Comparison of ENCODE assay signal across 8 cellular contexts in genomic region chr10:77643795-77644468, GRCh38. TPM values are rescaled to one million over a fixed set of nuclear protein-coding genes. Genes with fewer than 3 reads are reported as not detected.
A peak's percentile ranks its signal among the peaks of the same experiment; 100 is the strongest.
DNase-seq lines count a peak whose midpoint lies in the region; ATAC-seq and TF ChIP-seq lines count a peak whose summit lies in the region.

No MANE protein-coding gene starts in this region.

- H3K9me3 ChIP-seq in body of pancreas (no peaks in the 10 kb centered on the region), liver (ENCODE audit: control insufficient read depth in 4 of 4, low read length in 3 of 4) (no peaks in the 10 kb centered on the region)

- WGBS in body of pancreas, 2 donors = 51 to 54% methylated on average over 6 of the region's 6 CpGs
- WGBS in liver = 34% methylated on average over 6 of the region's 6 CpGs

- no peak overlapping the region for H3K9ac ChIP-seq in liver (ENCODE audit: low read depth in 1 of 2, low read length in 2 of 2)

- no peak for TF ChIP-seq POLR2A in body of pancreas (IDR thresholded peaks at IDR 0.05)

- intact Hi-C loops in body of pancreas (cut with DNase I) = loop anchor here (5.0 kb wide), 1 partner anchor 267 kb away; no protein-coding TSS in a partner anchor

- DNase-seq in Ammon's horn (ENCODE audit: low spot score) (peak; percentile 71), NCI-H460 (ENCODE audit: extremely low read depth, low read depth) (peak; percentile 44), body of pancreas (peak in 3 of 4 donors; percentile 28 to 36 (median 35)), NCI-H1694 treated with DMSO at 0.1 percent for 48 hours (lab: John Stamatoyannopoulos, UW) (no peak)

- H3K36me3 ChIP-seq in body of pancreas (replicated peaks in 1 of 2; ENCODE audit: insufficient read depth in 1 of 2, low read depth in 2 of 2) = no peaks in the 10 kb centered on the region
- H3K36me3 ChIP-seq in liver (ENCODE audit: control insufficient read depth in 4 of 4, insufficient read depth in 3 of 4, low read depth in 1 of 4, low read length in 3 of 4) = no peaks in the 10 kb centered on the region

- peak; percentile 31 for ATAC-seq in body of pancreas
- no peak for ATAC-seq in HG03565 (IDR thresholded peaks at IDR 0.05; ENCODE audit: unreplicated experiment)
- ATAC-seq in HG02970 (IDR thresholded peaks at IDR 0.05; ENCODE audit: low FRiP score, unreplicated experiment) = no peak

- TF ChIP-seq CTCF in GM12873 (IDR thresholded peaks at IDR 0.05; ENCODE audit: insufficient read depth, low read depth, low read length, missing control alignments) (peak; percentile 67), body of pancreas (IDR thresholded peaks at IDR 0.05) (peak in 6 of 7 experiments; percentile 10 to 57 (median 42)), liver (IDR thresholded peaks at IDR 0.05; ENCODE audit: low read depth, low read length, missing input control) (peak; percentile 55)

- H3K27me3 ChIP-seq in body of pancreas (no peaks in the 10 kb centered on the region), liver (ENCODE audit: control insufficient read depth in 4 of 4, insufficient read depth in 4 of 4, low read length in 3 of 4) (no peaks in the 10 kb centered on the region)

- H3K4me3 ChIP-seq in body of pancreas (no peak overlapping the region), liver (ENCODE audit: low read depth in 1 of 3, low read length in 3 of 3) (no peak overlapping the region)

- H3K27ac ChIP-seq in body of pancreas (no peak overlapping the region), liver (ENCODE audit: low read depth in 1 of 2, low read length in 2 of 2) (no peak overlapping the region)

- H3K4me1 ChIP-seq in body of pancreas (peaks cover 5% of the 10 kb centered on the region), liver (ENCODE audit: control insufficient read depth in 4 of 4, insufficient read depth in 4 of 4, low read length in 3 of 4) (peaks cover 0 to 3% (median 0%) of the 10 kb centered on the region in 4 donors)

- TF ChIP-seq RAD21 in liver (IDR thresholded peaks at IDR 0.05) = peak; percentile 79 to 88

TF ChIP-seq in liver, 16 proteins besides CTCF, POLR2A, EP300 and RAD21:
- TF ChIP-seq HNF4A (conservative IDR thresholded peaks at IDR 0.05) (peak in 1 of 2 donors; percentile 27), MAX (IDR thresholded peaks at IDR 0.05) (no peak)

RNA-seq across cellular contexts. Expression of gene KCNMA1, which starts 6.3 kb away (rescaled TPM):
- 0.52 and 0.54 TPM in 2 replicates for total RNA-seq in NCI-H460 (2014; rRNA removed; shearing (Covaris generic))
- 0.58 TPM in 1 of 2 replicates, not detected in the other for polyA plus RNA-seq in NCI-H460 (2014; cell fraction: nucleus; rRNA removed)
- total RNA-seq in body of pancreas (1 to 10 TPM; 5.9 to 9.3 TPM), liver (1 to 10 TPM; 2.5 to 9.7 TPM)
- 1 to 10 TPM; 2.9 to 6.6 TPM for polyA plus RNA-seq in liver
